ENCODE assay signal across 1 cellular context in the genomic region with DNA sequence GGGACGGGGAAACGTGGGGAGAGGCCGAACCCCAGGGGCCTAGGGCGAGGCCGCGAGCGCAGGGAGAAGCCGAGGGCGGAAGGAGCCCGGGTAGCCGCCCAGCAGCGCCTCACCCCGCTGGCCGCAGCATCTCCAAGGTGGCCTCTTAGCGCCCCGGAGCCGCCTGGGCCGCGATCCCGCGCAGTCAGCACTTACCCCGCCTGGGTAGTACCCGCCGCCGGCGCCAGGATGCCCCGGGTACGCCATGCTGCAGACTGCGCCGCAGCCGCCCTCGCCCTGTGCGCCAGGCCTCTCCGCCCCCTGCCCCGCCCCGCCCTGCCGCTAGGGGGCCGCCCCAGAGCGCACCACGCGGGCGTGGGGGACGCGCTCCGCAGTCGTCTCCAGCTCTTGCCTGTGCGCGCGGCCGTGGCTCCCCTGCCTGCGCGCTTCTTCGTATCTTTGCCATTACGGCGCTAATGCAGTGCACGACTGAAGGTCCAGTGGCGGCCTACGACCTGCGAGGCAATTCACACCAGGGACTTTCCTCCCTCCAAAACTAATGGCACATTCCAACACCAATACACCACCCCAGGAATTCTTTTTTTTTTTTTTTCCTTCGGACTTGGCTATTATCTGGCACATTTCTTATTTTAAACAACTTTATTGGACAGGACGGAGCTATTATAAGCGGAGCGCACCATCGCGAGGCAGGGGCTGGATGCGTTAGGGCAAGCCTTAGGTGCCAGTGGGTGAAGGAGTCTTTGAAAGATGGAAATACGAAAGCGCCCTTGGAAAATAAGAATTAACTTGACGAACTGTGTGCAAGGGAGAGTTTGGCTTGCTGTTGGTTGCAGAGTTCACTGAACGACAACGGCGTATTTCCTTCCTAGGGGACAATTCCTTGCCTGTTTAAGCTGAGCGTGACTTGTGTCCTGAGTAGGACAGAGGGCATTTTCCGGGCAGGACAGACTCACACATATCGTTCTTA.
TF ChIP-seq lines count a peak whose summit lies in the region.

A gene with protein sequence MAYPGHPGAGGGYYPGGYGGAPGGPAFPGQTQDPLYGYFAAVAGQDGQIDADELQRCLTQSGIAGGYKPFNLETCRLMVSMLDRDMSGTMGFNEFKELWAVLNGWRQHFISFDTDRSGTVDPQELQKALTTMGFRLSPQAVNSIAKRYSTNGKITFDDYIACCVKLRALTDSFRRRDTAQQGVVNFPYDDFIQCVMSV (minus strand): TSS at position 258 of the 967 bp plus-strand sequence. CDS start 12 bp downstream, at position 246.

TF ChIP-seq in GM12878, 131 proteins besides CTCF, POLR2A, EP300 and RAD21 (continued from another document and continues in another):
- TF ChIP-seq, protein P1, sequence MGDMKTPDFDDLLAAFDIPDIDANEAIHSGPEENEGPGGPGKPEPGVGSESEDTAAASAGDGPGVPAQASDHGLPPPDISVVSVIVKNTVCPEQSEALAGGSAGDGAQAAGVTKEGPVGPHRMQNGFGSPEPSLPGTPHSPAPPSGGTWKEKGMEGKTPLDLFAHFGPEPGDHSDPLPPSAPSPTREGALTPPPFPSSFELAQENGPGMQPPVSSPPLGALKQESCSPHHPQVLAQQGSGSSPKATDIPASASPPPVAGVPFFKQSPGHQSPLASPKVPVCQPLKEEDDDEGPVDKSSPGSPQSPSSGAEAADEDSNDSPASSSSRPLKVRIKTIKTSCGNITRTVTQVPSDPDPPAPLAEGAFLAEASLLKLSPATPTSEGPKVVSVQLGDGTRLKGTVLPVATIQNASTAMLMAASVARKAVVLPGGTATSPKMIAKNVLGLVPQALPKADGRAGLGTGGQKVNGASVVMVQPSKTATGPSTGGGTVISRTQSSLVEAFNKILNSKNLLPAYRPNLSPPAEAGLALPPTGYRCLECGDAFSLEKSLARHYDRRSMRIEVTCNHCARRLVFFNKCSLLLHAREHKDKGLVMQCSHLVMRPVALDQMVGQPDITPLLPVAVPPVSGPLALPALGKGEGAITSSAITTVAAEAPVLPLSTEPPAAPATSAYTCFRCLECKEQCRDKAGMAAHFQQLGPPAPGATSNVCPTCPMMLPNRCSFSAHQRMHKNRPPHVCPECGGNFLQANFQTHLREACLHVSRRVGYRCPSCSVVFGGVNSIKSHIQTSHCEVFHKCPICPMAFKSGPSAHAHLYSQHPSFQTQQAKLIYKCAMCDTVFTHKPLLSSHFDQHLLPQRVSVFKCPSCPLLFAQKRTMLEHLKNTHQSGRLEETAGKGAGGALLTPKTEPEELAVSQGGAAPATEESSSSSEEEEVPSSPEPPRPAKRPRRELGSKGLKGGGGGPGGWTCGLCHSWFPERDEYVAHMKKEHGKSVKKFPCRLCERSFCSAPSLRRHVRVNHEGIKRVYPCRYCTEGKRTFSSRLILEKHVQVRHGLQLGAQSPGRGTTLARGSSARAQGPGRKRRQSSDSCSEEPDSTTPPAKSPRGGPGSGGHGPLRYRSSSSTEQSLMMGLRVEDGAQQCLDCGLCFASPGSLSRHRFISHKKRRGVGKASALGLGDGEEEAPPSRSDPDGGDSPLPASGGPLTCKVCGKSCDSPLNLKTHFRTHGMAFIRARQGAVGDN (IDR thresholded peaks at IDR 0.05) = peak; percentile 82
- TF ChIP-seq CBFB (IDR thresholded peaks at IDR 0.05; ENCODE audit: low read depth) (no peak), NFYA (IDR thresholded peaks at IDR 0.05; ENCODE audit: borderline replicate concordance, low read depth, low read length) (no peak), SRF (IDR thresholded peaks at IDR 0.05; ENCODE audit: low read depth in 2 of 2, low read length in 2 of 2) (no peak), GATAD2B (conservative IDR thresholded peaks at IDR 0.05; ENCODE audit: low read depth) (peak; percentile 98), LARP7 (IDR thresholded peaks at IDR 0.05) (peak; percentile 98), ETV6 (conservative IDR thresholded peaks at IDR 0.05 in 1 of 2, IDR thresholded peaks at IDR 0.05 in 1 of 2; ENCODE audit: borderline replicate concordance in 1 of 2, low read depth in 1 of 2) (peak in 1 of 2 experiments; percentile 28; a peak in 1 of 4 replicates), TAF1 (IDR thresholded peaks at IDR 0.05; ENCODE audit: borderline replicate concordance, low read depth, low read length) (peak; percentile 88), ASH2L (IDR thresholded peaks at IDR 0.05; ENCODE audit: borderline replicate concordance, low read depth) (no peak), SIX5 (IDR thresholded peaks at IDR 0.05; ENCODE audit: low read depth, low read length, severe bottlenecking) (no peak), NR2C2 (IDR thresholded peaks at IDR 0.05; ENCODE audit: borderline replicate concordance, control insufficient read depth, insufficient read length, low read depth) (no peak), PML (IDR thresholded peaks at IDR 0.05; ENCODE audit: low read length) (peak; percentile 83), ATF7 (IDR thresholded peaks at IDR 0.05; ENCODE audit: low read depth) (peak; percentile 99), RUNX3 (IDR thresholded peaks at IDR 0.05; ENCODE audit: low read length) (peak; percentile 22; the same call in 1 of the 2 replicates), TBL1XR1 (IDR thresholded peaks at IDR 0.05; ENCODE audit: low read depth, low read length) (no peak), BCL11A (IDR thresholded peaks at IDR 0.05; ENCODE audit: low read depth, low read length) (no peak), POLR2AphosphoS2 (IDR thresholded peaks at IDR 0.05; ENCODE audit: low read depth, low read length) (0 out of 2 replicates have a peak, but pooled peaks have one; percentile 56), BACH1 (IDR thresholded peaks at IDR 0.05; ENCODE audit: borderline replicate concordance) (peak; percentile 94), RELA (IDR thresholded peaks at IDR 0.05; ENCODE audit: borderline replicate concordance, partially characterized antibody) (no peak), JUND (IDR thresholded peaks at IDR 0.05; ENCODE audit: low read depth, low read length) (peak; percentile 97), SREBF2 (IDR thresholded peaks at IDR 0.05; ENCODE audit: low read length) (no peak), MXI1 (IDR thresholded peaks at IDR 0.05; ENCODE audit: low read depth, low read length) (peak; percentile 73), FOXM1 (IDR thresholded peaks at IDR 0.05; ENCODE audit: low read depth, low read length) (peak; percentile 63; the same call in 1 of the 2 replicates), EED (IDR thresholded peaks at IDR 0.05; ENCODE audit: low read depth) (no peak; the same call in 1 of the 2 replicates), SUPT20H (IDR thresholded peaks at IDR 0.05; ENCODE audit: borderline replicate concordance, control insufficient read depth, low read depth, low read length) (no peak), KAT2A (conservative IDR thresholded peaks at IDR 0.05; ENCODE audit: control insufficient read depth, low read depth, low read length) (no peak), BHLHE40 (IDR thresholded peaks at IDR 0.05; ENCODE audit: borderline replicate concordance in 1 of 2, low read depth in 2 of 2, low read length in 1 of 2) (peak; percentile 94 to 98), SP1 (IDR thresholded peaks at IDR 0.05; ENCODE audit: low read depth, low read length) (peak; percentile 50)
- TF ChIP-seq, protein P2, sequence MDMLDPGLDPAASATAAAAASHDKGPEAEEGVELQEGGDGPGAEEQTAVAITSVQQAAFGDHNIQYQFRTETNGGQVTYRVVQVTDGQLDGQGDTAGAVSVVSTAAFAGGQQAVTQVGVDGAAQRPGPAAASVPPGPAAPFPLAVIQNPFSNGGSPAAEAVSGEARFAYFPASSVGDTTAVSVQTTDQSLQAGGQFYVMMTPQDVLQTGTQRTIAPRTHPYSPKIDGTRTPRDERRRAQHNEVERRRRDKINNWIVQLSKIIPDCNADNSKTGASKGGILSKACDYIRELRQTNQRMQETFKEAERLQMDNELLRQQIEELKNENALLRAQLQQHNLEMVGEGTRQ (IDR thresholded peaks at IDR 0.05; ENCODE audit: borderline replicate concordance, low read depth, low read length) = no peak
- TF ChIP-seq, protein P3, sequence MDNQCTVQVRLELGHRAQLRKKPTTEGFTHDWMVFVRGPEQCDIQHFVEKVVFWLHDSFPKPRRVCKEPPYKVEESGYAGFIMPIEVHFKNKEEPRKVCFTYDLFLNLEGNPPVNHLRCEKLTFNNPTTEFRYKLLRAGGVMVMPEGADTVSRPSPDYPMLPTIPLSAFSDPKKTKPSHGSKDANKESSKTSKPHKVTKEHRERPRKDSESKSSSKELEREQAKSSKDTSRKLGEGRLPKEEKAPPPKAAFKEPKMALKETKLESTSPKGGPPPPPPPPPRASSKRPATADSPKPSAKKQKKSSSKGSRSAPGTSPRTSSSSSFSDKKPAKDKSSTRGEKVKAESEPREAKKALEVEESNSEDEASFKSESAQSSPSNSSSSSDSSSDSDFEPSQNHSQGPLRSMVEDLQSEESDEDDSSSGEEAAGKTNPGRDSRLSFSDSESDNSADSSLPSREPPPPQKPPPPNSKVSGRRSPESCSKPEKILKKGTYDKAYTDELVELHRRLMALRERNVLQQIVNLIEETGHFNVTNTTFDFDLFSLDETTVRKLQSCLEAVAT (IDR thresholded peaks at IDR 0.05) = peak; percentile 81
- TF ChIP-seq, protein P4, sequence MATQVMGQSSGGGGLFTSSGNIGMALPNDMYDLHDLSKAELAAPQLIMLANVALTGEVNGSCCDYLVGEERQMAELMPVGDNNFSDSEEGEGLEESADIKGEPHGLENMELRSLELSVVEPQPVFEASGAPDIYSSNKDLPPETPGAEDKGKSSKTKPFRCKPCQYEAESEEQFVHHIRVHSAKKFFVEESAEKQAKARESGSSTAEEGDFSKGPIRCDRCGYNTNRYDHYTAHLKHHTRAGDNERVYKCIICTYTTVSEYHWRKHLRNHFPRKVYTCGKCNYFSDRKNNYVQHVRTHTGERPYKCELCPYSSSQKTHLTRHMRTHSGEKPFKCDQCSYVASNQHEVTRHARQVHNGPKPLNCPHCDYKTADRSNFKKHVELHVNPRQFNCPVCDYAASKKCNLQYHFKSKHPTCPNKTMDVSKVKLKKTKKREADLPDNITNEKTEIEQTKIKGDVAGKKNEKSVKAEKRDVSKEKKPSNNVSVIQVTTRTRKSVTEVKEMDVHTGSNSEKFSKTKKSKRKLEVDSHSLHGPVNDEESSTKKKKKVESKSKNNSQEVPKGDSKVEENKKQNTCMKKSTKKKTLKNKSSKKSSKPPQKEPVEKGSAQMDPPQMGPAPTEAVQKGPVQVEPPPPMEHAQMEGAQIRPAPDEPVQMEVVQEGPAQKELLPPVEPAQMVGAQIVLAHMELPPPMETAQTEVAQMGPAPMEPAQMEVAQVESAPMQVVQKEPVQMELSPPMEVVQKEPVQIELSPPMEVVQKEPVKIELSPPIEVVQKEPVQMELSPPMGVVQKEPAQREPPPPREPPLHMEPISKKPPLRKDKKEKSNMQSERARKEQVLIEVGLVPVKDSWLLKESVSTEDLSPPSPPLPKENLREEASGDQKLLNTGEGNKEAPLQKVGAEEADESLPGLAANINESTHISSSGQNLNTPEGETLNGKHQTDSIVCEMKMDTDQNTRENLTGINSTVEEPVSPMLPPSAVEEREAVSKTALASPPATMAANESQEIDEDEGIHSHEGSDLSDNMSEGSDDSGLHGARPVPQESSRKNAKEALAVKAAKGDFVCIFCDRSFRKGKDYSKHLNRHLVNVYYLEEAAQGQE (IDR thresholded peaks at IDR 0.05; ENCODE audit: low read depth, low read length) = 0 out of 2 replicates have a peak, but pooled peaks have one; percentile 21
- TF ChIP-seq, protein P5, sequence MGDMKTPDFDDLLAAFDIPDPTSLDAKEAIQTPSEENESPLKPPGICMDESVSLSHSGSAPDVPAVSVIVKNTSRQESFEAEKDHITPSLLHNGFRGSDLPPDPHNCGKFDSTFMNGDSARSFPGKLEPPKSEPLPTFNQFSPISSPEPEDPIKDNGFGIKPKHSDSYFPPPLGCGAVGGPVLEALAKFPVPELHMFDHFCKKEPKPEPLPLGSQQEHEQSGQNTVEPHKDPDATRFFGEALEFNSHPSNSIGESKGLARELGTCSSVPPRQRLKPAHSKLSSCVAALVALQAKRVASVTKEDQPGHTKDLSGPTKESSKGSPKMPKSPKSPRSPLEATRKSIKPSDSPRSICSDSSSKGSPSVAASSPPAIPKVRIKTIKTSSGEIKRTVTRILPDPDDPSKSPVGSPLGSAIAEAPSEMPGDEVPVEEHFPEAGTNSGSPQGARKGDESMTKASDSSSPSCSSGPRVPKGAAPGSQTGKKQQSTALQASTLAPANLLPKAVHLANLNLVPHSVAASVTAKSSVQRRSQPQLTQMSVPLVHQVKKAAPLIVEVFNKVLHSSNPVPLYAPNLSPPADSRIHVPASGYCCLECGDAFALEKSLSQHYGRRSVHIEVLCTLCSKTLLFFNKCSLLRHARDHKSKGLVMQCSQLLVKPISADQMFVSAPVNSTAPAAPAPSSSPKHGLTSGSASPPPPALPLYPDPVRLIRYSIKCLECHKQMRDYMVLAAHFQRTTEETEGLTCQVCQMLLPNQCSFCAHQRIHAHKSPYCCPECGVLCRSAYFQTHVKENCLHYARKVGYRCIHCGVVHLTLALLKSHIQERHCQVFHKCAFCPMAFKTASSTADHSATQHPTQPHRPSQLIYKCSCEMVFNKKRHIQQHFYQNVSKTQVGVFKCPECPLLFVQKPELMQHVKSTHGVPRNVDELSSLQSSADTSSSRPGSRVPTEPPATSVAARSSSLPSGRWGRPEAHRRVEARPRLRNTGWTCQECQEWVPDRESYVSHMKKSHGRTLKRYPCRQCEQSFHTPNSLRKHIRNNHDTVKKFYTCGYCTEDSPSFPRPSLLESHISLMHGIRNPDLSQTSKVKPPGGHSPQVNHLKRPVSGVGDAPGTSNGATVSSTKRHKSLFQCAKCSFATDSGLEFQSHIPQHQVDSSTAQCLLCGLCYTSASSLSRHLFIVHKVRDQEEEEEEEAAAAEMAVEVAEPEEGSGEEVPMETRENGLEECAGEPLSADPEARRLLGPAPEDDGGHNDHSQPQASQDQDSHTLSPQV (IDR thresholded peaks at IDR 0.05) = no peak
- TF ChIP-seq, protein P6, sequence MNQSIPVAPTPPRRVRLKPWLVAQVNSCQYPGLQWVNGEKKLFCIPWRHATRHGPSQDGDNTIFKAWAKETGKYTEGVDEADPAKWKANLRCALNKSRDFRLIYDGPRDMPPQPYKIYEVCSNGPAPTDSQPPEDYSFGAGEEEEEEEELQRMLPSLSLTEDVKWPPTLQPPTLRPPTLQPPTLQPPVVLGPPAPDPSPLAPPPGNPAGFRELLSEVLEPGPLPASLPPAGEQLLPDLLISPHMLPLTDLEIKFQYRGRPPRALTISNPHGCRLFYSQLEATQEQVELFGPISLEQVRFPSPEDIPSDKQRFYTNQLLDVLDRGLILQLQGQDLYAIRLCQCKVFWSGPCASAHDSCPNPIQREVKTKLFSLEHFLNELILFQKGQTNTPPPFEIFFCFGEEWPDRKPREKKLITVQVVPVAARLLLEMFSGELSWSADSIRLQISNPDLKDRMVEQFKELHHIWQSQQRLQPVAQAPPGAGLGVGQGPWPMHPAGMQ (IDR thresholded peaks at IDR 0.05; ENCODE audit: borderline replicate concordance) = no peak
- TF ChIP-seq, protein P7, sequence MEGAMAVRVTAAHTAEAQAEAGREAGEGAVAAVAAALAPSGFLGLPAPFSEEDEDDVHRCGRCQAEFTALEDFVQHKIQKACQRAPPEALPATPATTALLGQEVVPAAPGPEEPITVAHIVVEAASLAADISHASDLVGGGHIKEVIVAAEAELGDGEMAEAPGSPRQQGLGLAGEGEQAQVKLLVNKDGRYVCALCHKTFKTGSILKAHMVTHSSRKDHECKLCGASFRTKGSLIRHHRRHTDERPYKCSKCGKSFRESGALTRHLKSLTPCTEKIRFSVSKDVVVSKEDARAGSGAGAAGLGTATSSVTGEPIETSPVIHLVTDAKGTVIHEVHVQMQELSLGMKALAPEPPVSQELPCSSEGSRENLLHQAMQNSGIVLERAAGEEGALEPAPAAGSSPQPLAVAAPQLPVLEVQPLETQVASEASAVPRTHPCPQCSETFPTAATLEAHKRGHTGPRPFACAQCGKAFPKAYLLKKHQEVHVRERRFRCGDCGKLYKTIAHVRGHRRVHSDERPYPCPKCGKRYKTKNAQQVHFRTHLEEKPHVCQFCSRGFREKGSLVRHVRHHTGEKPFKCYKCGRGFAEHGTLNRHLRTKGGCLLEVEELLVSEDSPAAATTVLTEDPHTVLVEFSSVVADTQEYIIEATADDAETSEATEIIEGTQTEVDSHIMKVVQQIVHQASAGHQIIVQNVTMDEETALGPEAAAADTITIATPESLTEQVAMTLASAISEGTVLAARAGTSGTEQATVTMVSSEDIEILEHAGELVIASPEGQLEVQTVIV (IDR thresholded peaks at IDR 0.05; ENCODE audit: borderline replicate concordance, partially characterized antibody) = peak; percentile 53
